8 cellular contexts compared by ENCODE assay signal in genomic region chr1:12143631-12144155, GRCh38. TPM values are rescaled to one million over a fixed set of nuclear protein-coding genes. Genes with fewer than 3 reads are reported as not detected.
A peak's percentile ranks its signal among the peaks of the same experiment; 100 is the strongest.
DNase-seq lines count a peak whose midpoint lies in the region; ATAC-seq lines count a peak whose summit lies in the region.

No MANE protein-coding gene starts in this region.

- peak; percentile 49 for DNase-seq in DMS153 treated with DMSO at 0.1 percent for 48 hours (lab: John Stamatoyannopoulos, UW; ENCODE audit: unreplicated experiment)
- DNase-seq in KBM-7 = peak; percentile 68
- peak; percentile 39 for DNase-seq in activated naive CD4-positive, alpha-beta T cell treated with Interleukin-2 at 50 U/mL for 16 hours
- DNase-seq in Right ventricle myocardium inferior (ENCODE audit: missing footprints) = peak; percentile 89
- peak; percentile 57 for DNase-seq in pulmonary artery endothelial cell (ENCODE audit: low read depth, low spot score)

- intact Hi-C loops in Right ventricle myocardium inferior (cut with DNase I) = loop anchor here (5.0 kb wide), 1 partner anchor 39 kb away; no protein-coding TSS in a partner anchor

- in situ Hi-C loops in KBM-7 (cut with MboI; ENCODE audit: low pct_unique_long_range_greater_than_20kb, low sequenced_read_pairs) = no loop called here

- peak; percentile 82 for ATAC-seq in Right ventricle myocardium inferior
- no peak for ATAC-seq in GM18870 (IDR thresholded peaks at IDR 0.05; ENCODE audit: unreplicated experiment)
- no peak for ATAC-seq in GM21390 (IDR thresholded peaks at IDR 0.05; ENCODE audit: unreplicated experiment)
- no peak for ATAC-seq in GM18858 (IDR thresholded peaks at IDR 0.05; ENCODE audit: unreplicated experiment)

RNA-seq across cellular contexts. Expression of gene TNFRSF1B, which starts 23.1 kb away (rescaled TPM):
- total RNA-seq in Right ventricle myocardium inferior (19.0 TPM), pulmonary artery endothelial cell (21.1 and 26.1 TPM in 2 replicates)

Comparison
In these comparisons a context has a peak if more than half of its experiments do, and no peak if none do; other contexts are left out.
1. DNase-seq: peak in every context shown above with its lines; median percentile 89 in Right ventricle myocardium inferior; 68 in KBM-7; 57 in pulmonary artery endothelial cell; 49 in DMS153 treated with DMSO at 0.1 percent for 48 hours; 39 in activated naive CD4-positive, alpha-beta T cell treated with Interleukin-2 at 50 U/mL for 16 hours.